Comparison of ENCODE assay signal across 19 cellular contexts in the genomic region with DNA sequence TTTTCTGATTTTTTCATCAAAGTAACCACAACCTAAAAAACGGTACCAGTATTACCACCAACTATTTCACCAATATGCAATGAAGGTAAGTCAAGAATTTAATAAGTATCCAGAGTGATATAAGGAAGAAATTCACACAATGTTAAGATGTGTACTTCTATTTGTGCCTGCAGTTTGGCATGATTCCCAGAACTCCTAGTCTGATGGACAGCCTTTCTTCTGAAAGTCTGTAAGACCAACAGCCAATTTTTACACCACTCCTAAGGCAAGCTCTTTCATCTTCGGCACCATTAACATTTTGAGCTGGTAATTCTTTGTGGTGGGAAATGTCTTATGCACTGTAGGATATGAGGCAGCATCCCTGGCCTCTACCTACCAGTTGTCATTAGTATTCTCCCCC.
DNase-seq lines count a peak whose midpoint lies in the region; ATAC-seq and TF ChIP-seq lines count a peak whose summit lies in the region.
"Had no signal": no experiment of that assay in that cellular context is flagged by ENCODE, and none has a peak within 500 bp of the region (broad histone marks: within the 10 kb centered on the region; RNA-seq: fewer than 3 reads in every experiment).

No MANE protein-coding gene starts in this region.

- H3K27me3 ChIP-seq in left ventricle myocardium inferior (ENCODE audit: low read depth) (no peaks in the 10 kb centered on the region), thyroid gland (no peaks in the 10 kb centered on the region)
- H3K27me3 ChIP-seq: gastroesophageal sphincter, spleen had no signal

- H3K9me3 ChIP-seq in left ventricle myocardium inferior (replicated peaks) (no peaks in the 10 kb centered on the region), thyroid gland (no peaks in the 10 kb centered on the region)
- H3K9me3 ChIP-seq: gastroesophageal sphincter, HAP-1, mucosa of descending colon, SK-N-SH, spleen had no signal

- H3K27ac ChIP-seq in left ventricle myocardium inferior (replicated peaks), result no peak overlapping the region
- no peak overlapping the region for H3K27ac ChIP-seq in thyroid gland
- H3K27ac ChIP-seq in RWPE1, result no peak overlapping the region
- H3K27ac ChIP-seq: gastroesophageal sphincter, spleen had no signal

- H3K4me3 ChIP-seq in left ventricle myocardium inferior, result no peak overlapping the region
- H3K4me3 ChIP-seq in thyroid gland (replicated peaks in 1 of 3), result no peak overlapping the region
- H3K4me3 ChIP-seq: gastroesophageal sphincter, HAP-1, mucosa of descending colon, spleen had no signal

- TF ChIP-seq POLR2A in thyroid gland (IDR thresholded peaks at IDR 0.05), result no peak

- CTCF ChIA-PET in RWPE1 (lab: Yijun Ruan, JAX), result interaction anchor here (0.5 kb wide), 1 partner anchor 68 kb away, joined by 3 read pairs; no protein-coding TSS in a partner anchor

- no peak overlapping the region for H3K27ac Mint-ChIP-seq in type B pancreatic cell
- H3K27ac Mint-ChIP-seq: activated CD4-positive, alpha-beta T cell treated with anti-CD3 and anti-CD28 coated beads, Interleukin-2, amount 10 ng/mL, durations not matched to agents 24 days and 14 days; activated naive CD4-positive, alpha-beta T cell treated with anti-CD3 and anti-CD28 coated beads, Interleukin-2, amount 50 U/mL, for 24 hours; stimulated activated naive B cell treated with anti-CD40 and anti-IgM and Interleukin-4, amounts not matched to agents 10 μg/mL and 1 μg/mL and 100 μg/mL, for 72 hours had no signal

- 84 to 89% methylated on average over 2 of the region's 2 CpGs for WGBS in thyroid gland, 2 donors

- intact Hi-C loops in Right ventricle myocardium superior (cut with DNase I), result no loop called here
- intact Hi-C loops in left ventricle myocardium inferior (cut with micrococcal nuclease), result no loop called here
- intact Hi-C loops in thyroid gland (cut with DNase I), result no loop called here

- H3K4me1 Mint-ChIP-seq in type B pancreatic cell (ENCODE audit: unreplicated experiment), result no peaks in the 10 kb centered on the region
- H3K4me1 Mint-ChIP-seq: activated CD4-positive, alpha-beta T cell treated with anti-CD3 and anti-CD28 coated beads, Interleukin-2, amount 10 ng/mL, durations not matched to agents 24 days and 14 days; activated naive CD4-positive, alpha-beta T cell treated with anti-CD3 and anti-CD28 coated beads, Interleukin-2, amount 50 U/mL, for 24 hours; stimulated activated naive B cell treated with anti-CD40 and anti-IgM and Interleukin-4, amounts not matched to agents 10 μg/mL and 1 μg/mL and 100 μg/mL, for 72 hours had no signal

- POLR2A ChIA-PET in RWPE1 (lab: Yijun Ruan, JAX; ENCODE audit: low non-redundant PET), result no interaction called here

- H3K4me1 ChIP-seq in left ventricle myocardium inferior (peaks cover 12% of the 10 kb centered on the region), thyroid gland (no peaks in the 10 kb centered on the region)
- H3K4me1 ChIP-seq: gastroesophageal sphincter, HAP-1, spleen had no signal

- TF ChIP-seq CTCF in left ventricle myocardium inferior (IDR thresholded peaks at IDR 0.05; ENCODE audit: borderline replicate concordance) (no peak), thyroid gland (IDR thresholded peaks at IDR 0.05) (no peak), type B pancreatic cell (conservative IDR thresholded peaks at IDR 0.05) (no peak), RWPE1 (conservative IDR thresholded peaks at IDR 0.05; ENCODE audit: low read depth) (no peak)

- DNase-seq in Right ventricle myocardium superior (no peak), left ventricle myocardium inferior (no peak), amniotic epithelial cell (ENCODE audit: low read depth) (peak; percentile 29), left lobe of liver (ENCODE audit: low spot score) (no peak), thyroid gland (peak; percentile 8 to 9), type B pancreatic cell (ENCODE audit: extremely low spot score, unreplicated experiment) (no peak), RWPE1 (ENCODE audit: low spot score) (no peak), COR-L47 (lab: John Stamatoyannopoulos, UW) (no peak)
- DNase-seq: ACHN; activated CD4-positive, alpha-beta T cell treated with anti-CD3 and anti-CD28 coated beads, Interleukin-2, amount 10 ng/mL, durations not matched to agents 24 days and 14 days; cerebellar nuclear complex; GF-D8; SK-N-SH; spleen; stimulated activated naive B cell treated with anti-CD40 and anti-IgM and Interleukin-4, amounts not matched to agents 10 μg/mL and 1 μg/mL and 100 μg/mL, for 72 hours had no signal

- H3K36me3 ChIP-seq in left ventricle myocardium inferior, result peaks cover 63% of the 10 kb centered on the region
- peaks cover 4 to 6% of the 10 kb centered on the region in 2 donors for H3K36me3 ChIP-seq in thyroid gland

- H3K27me3 Mint-ChIP-seq in type B pancreatic cell, result no peaks in the 10 kb centered on the region
- H3K27me3 Mint-ChIP-seq: activated CD4-positive, alpha-beta T cell treated with anti-CD3 and anti-CD28 coated beads, Interleukin-2, amount 10 ng/mL, durations not matched to agents 24 days and 14 days; activated naive CD4-positive, alpha-beta T cell treated with anti-CD3 and anti-CD28 coated beads, Interleukin-2, amount 50 U/mL, for 24 hours; stimulated activated naive B cell treated with anti-CD40 and anti-IgM and Interleukin-4, amounts not matched to agents 10 μg/mL and 1 μg/mL and 100 μg/mL, for 72 hours had no signal

- peaks cover 4% of the 10 kb centered on the region for H3K9me3 Mint-ChIP-seq in type B pancreatic cell
- H3K9me3 Mint-ChIP-seq: activated naive CD4-positive, alpha-beta T cell treated with anti-CD3 and anti-CD28 coated beads, Interleukin-2, amount 50 U/mL, for 24 hours had no signal

- ATAC-seq in Right ventricle myocardium superior (ENCODE audit: poor library complexity) (peak; percentile 68), left lobe of liver (peak; percentile 29)
- ATAC-seq: gastroesophageal sphincter; mucosa of descending colon; stimulated activated naive B cell treated with anti-CD40 and anti-IgM and Interleukin-4, amounts not matched to agents 10 μg/mL and 1 μg/mL and 100 μg/mL, for 72 hours had no signal

- H3K36me3 Mint-ChIP-seq in type B pancreatic cell, result peaks cover 39% of the 10 kb centered on the region

- no peak overlapping the region for H3K4me3 Mint-ChIP-seq in type B pancreatic cell
- H3K4me3 Mint-ChIP-seq: activated CD4-positive, alpha-beta T cell treated with anti-CD3 and anti-CD28 coated beads, Interleukin-2, amount 10 ng/mL, durations not matched to agents 24 days and 14 days; activated naive CD4-positive, alpha-beta T cell treated with anti-CD3 and anti-CD28 coated beads, Interleukin-2, amount 50 U/mL, for 24 hours; stimulated activated naive B cell treated with anti-CD40 and anti-IgM and Interleukin-4, amounts not matched to agents 10 μg/mL and 1 μg/mL and 100 μg/mL, for 72 hours had no signal

Comparison
In these comparisons a context has a peak if more than half of its experiments do, and no peak if none do; other contexts are left out.
1. DNase-seq: peak in amniotic epithelial cell (single experiment) and thyroid gland (2 of 2); none in Right ventricle myocardium superior (single experiment), left ventricle myocardium inferior (single experiment), left lobe of liver (single experiment), type B pancreatic cell (single experiment), RWPE1 (single experiment) and COR-L47 (single experiment).